20 cellular contexts compared by ENCODE assay signal in the genomic region with DNA sequence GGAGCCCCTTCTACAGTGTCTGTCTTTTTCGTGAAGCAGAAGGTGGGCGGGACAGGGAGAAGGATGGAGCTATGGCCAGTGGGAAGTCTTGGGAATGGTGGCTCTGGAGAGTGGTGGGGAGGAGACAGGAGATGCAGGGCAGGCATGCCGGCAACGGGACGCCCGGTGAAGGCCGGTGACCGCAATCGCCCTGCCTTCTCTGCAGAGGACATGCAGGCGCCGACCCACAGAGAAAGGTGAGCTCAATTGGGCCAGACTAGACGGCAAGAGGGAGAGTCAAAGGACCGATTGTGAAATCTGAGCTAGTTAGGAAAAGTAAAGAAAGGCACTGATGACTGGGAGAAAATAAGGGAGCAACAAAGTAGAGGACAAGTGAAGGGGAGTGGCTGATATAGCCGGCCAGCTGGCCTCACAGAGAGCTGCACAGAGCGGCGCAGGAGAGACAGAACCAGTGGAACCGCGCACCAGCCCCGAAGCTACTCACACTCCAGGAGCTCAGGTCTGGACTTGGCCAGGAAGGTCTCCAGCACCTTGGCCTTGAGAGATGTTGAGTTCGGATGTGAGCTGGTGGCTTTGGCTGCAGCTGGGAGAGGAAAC.
"Had no signal": no experiment of that assay in that cellular context is flagged by ENCODE, and none has a peak within 500 bp of the region (broad histone marks: within the 10 kb centered on the region; RNA-seq: fewer than 3 reads in every experiment).

No MANE protein-coding gene starts in this region.

- H3K4me1 ChIP-seq: foreskin keratinocyte, lower lobe of right lung, prostate gland, right lobe of liver, SJCRH30 had no signal

- H3K36me3 ChIP-seq: SJCRH30 had no signal

- H3K9me3 Mint-ChIP-seq: activated naive CD8-positive, alpha-beta T cell treated with anti-CD3 and anti-CD28 coated beads for 36 hours; brain; stimulated activated memory B cell treated with anti-CD40 and anti-IgM and Interleukin-4, amounts not matched to agents 10 μg/mL and 1 μg/mL and 100 μg/mL, for 72 hours had no signal

- H3K27ac Mint-ChIP-seq: brain; nephron; stimulated activated memory B cell treated with anti-CD40 and anti-IgM and Interleukin-4, amounts not matched to agents 10 μg/mL and 1 μg/mL and 100 μg/mL, for 72 hours had no signal

- H3K27me3 Mint-ChIP-seq: activated naive CD8-positive, alpha-beta T cell treated with anti-CD3 and anti-CD28 coated beads for 36 hours; brain; stimulated activated memory B cell treated with anti-CD40 and anti-IgM and Interleukin-4, amounts not matched to agents 10 μg/mL and 1 μg/mL and 100 μg/mL, for 72 hours had no signal

- H3K9me3 ChIP-seq: lower lobe of right lung, prostate gland, right lobe of liver, SJCRH30, spleen had no signal

- H3K27ac ChIP-seq: foreskin keratinocyte, lower lobe of right lung, prostate gland, SJCRH30 had no signal

- ATAC-seq: activated CD4-positive, CD25-positive, alpha-beta regulatory T cell treated with anti-CD3 and anti-CD28 coated beads, Interleukin-2, amount 50 U/mL, for 24 hours; foreskin keratinocyte; lower lobe of right lung; stimulated activated memory B cell treated with anti-CD40 and anti-IgM and Interleukin-4, amounts not matched to agents 10 μg/mL and 1 μg/mL and 100 μg/mL, for 72 hours had no signal

- H3K27me3 ChIP-seq: foreskin keratinocyte, right lobe of liver, SJCRH30, spleen had no signal

- H3K4me3 ChIP-seq: lower lobe of right lung, prostate gland, right lobe of liver, SJCRH30, spleen had no signal

- H3K4me3 Mint-ChIP-seq: activated naive CD8-positive, alpha-beta T cell treated with anti-CD3 and anti-CD28 coated beads for 36 hours; brain; nephron; stimulated activated memory B cell treated with anti-CD40 and anti-IgM and Interleukin-4, amounts not matched to agents 10 μg/mL and 1 μg/mL and 100 μg/mL, for 72 hours had no signal

- DNase-seq: activated CD4-positive, alpha-beta T cell treated with anti-CD3 and anti-CD28 coated beads, Interleukin-2, amount 50 U/mL, for 1 hour; activated gamma-delta T cell; activated naive CD8-positive, alpha-beta T cell treated with anti-CD3 and anti-CD28 coated beads for 36 hours; amygdala; cortex of kidney; effector CD4-positive, alpha-beta T cell; foreskin keratinocyte; glutamatergic neuron; hypothalamus; kidney glomerular epithelial cell; lower lobe of right lung; right lobe of liver; SJCRH30; spleen; trophoblast cell had no signal
